ENCODE assay signal across 1 cellular context in the genomic region with DNA sequence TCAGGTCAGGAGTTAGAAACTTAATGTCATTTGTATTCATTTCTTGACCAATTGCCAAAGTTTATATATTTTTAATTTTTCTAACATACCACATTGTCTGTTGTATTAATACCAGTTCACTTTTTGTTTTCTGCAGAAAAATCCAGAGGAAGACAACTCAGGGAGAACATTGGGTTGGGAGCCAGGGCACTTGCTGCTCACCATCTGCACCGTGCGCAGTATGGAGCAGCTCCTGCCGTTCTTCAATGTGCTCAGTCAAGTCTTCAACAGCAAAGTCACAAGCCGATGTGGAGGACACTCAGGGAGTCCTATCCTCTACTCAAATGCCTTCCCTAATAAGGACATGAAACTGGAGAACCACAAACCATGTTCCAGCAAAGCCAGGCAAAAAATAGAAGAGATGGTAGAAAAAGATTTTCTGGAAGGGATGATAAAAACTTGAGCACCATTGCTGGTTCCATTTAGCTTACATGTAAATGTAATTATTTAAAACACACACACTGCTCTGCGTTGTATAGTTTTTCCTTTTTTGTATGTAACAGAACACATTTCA.
TF ChIP-seq lines count a peak whose summit lies in the region.

No MANE protein-coding gene starts in this region.

TF ChIP-seq in GM23338, 12 proteins besides CTCF, POLR2A, EP300 and RAD21 (continued from another document):
- TF ChIP-seq, protein P1, sequence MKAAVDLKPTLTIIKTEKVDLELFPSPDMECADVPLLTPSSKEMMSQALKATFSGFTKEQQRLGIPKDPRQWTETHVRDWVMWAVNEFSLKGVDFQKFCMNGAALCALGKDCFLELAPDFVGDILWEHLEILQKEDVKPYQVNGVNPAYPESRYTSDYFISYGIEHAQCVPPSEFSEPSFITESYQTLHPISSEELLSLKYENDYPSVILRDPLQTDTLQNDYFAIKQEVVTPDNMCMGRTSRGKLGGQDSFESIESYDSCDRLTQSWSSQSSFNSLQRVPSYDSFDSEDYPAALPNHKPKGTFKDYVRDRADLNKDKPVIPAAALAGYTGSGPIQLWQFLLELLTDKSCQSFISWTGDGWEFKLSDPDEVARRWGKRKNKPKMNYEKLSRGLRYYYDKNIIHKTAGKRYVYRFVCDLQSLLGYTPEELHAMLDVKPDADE (IDR thresholded peaks at IDR 0.05) = no peak
- TF ChIP-seq EZH2 (IDR thresholded peaks at IDR 0.05; ENCODE audit: low read depth, unreplicated experiment) (no peak), EZH2phosphoT487 (IDR thresholded peaks at IDR 0.05; ENCODE audit: unreplicated experiment) (no peak), CREB1 (CRISPR knock-in tag; IDR thresholded peaks at IDR 0.05; ENCODE audit: low read depth) (no peak), POLR2AphosphoS5 (IDR thresholded peaks at IDR 0.05; ENCODE audit: low read depth) (no peak), STAT1 (IDR thresholded peaks at IDR 0.05; ENCODE audit: unreplicated experiment) (no peak), NANOG (IDR thresholded peaks at IDR 0.05; ENCODE audit: borderline replicate concordance) (no peak)
- TF ChIP-seq, protein P2, sequence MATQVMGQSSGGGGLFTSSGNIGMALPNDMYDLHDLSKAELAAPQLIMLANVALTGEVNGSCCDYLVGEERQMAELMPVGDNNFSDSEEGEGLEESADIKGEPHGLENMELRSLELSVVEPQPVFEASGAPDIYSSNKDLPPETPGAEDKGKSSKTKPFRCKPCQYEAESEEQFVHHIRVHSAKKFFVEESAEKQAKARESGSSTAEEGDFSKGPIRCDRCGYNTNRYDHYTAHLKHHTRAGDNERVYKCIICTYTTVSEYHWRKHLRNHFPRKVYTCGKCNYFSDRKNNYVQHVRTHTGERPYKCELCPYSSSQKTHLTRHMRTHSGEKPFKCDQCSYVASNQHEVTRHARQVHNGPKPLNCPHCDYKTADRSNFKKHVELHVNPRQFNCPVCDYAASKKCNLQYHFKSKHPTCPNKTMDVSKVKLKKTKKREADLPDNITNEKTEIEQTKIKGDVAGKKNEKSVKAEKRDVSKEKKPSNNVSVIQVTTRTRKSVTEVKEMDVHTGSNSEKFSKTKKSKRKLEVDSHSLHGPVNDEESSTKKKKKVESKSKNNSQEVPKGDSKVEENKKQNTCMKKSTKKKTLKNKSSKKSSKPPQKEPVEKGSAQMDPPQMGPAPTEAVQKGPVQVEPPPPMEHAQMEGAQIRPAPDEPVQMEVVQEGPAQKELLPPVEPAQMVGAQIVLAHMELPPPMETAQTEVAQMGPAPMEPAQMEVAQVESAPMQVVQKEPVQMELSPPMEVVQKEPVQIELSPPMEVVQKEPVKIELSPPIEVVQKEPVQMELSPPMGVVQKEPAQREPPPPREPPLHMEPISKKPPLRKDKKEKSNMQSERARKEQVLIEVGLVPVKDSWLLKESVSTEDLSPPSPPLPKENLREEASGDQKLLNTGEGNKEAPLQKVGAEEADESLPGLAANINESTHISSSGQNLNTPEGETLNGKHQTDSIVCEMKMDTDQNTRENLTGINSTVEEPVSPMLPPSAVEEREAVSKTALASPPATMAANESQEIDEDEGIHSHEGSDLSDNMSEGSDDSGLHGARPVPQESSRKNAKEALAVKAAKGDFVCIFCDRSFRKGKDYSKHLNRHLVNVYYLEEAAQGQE (IDR thresholded peaks at IDR 0.05; ENCODE audit: unreplicated experiment) = no peak
- TF ChIP-seq, protein P3, sequence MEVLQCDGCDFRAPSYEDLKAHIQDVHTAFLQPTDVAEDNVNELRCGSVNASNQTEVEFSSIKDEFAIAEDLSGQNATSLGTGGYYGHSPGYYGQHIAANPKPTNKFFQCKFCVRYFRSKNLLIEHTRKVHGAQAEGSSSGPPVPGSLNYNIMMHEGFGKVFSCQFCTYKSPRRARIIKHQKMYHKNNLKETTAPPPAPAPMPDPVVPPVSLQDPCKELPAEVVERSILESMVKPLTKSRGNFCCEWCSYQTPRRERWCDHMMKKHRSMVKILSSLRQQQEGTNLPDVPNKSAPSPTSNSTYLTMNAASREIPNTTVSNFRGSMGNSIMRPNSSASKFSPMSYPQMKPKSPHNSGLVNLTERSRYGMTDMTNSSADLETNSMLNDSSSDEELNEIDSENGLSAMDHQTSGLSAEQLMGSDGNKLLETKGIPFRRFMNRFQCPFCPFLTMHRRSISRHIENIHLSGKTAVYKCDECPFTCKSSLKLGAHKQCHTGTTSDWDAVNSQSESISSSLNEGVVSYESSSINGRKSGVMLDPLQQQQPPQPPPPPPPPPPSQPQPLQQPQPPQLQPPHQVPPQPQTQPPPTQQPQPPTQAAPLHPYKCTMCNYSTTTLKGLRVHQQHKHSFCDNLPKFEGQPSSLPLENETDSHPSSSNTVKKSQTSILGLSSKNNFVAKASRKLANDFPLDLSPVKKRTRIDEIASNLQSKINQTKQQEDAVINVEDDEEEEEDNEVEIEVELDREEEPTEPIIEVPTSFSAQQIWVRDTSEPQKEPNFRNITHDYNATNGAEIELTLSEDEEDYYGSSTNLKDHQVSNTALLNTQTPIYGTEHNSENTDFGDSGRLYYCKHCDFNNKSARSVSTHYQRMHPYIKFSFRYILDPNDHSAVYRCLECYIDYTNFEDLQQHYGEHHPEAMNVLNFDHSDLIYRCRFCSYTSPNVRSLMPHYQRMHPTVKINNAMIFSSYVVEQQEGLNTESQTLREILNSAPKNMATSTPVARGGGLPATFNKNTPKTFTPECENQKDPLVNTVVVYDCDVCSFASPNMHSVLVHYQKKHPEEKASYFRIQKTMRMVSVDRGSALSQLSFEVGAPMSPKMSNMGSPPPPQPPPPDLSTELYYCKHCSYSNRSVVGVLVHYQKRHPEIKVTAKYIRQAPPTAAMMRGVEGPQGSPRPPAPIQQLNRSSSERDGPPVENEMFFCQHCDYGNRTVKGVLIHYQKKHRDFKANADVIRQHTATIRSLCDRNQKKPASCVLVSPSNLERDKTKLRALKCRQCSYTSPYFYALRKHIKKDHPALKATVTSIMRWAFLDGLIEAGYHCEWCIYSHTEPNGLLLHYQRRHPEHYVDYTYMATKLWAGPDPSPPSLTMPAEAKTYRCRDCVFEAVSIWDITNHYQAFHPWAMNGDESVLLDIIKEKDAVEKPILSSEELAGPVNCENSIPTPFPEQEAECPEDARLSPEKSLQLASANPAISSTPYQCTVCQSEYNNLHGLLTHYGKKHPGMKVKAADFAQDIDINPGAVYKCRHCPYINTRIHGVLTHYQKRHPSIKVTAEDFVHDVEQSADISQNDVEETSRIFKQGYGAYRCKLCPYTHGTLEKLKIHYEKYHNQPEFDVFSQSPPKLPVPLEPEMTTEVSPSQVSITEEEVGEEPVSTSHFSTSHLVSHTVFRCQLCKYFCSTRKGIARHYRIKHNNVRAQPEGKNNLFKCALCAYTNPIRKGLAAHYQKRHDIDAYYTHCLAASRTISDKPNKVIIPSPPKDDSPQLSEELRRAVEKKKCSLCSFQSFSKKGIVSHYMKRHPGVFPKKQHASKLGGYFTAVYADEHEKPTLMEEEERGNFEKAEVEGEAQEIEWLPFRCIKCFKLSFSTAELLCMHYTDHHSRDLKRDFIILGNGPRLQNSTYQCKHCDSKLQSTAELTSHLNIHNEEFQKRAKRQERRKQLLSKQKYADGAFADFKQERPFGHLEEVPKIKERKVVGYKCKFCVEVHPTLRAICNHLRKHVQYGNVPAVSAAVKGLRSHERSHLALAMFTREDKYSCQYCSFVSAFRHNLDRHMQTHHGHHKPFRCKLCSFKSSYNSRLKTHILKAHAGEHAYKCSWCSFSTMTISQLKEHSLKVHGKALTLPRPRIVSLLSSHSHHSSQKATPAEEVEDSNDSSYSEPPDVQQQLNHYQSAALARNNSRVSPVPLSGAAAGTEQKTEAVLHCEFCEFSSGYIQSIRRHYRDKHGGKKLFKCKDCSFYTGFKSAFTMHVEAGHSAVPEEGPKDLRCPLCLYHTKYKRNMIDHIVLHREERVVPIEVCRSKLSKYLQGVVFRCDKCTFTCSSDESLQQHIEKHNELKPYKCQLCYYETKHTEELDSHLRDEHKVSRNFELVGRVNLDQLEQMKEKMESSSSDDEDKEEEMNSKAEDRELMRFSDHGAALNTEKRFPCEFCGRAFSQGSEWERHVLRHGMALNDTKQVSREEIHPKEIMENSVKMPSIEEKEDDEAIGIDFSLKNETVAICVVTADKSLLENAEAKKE (CRISPR knock-in tag; IDR thresholded peaks at IDR 0.05) = no peak
TF ChIP-seq in GM23338: peak in this region for 0.
